ENCODE assay signal across 9 cellular contexts in genomic region chr12:56223571-56224101, GRCh38. TPM values are rescaled to one million over a fixed set of nuclear protein-coding genes. Genes with fewer than 3 reads are reported as not detected.
DNase-seq lines count a peak whose midpoint lies in the region; ATAC-seq, FAIRE-seq and TF ChIP-seq lines count a peak whose summit lies in the region.
"Had no signal": no experiment of that assay in that cellular context is flagged by ENCODE, and none has a peak within 500 bp of the region (broad histone marks: within the 10 kb centered on the region; RNA-seq: fewer than 3 reads in every experiment).

No MANE protein-coding gene starts in this region.

- no peak for FAIRE-seq in frontal cortex (lab: Jason Lieb, UNC)

- H3K27me3 Mint-ChIP-seq in activated T-cell treated with anti-CD3 and anti-CD28 coated beads, Interleukin-2, amount 50 U/mL, for 72 hours (ENCODE audit: low read depth): no peaks in the 10 kb centered on the region
- no peaks in the 10 kb centered on the region for H3K27me3 Mint-ChIP-seq in type B pancreatic cell

- peak overlapping the region; percentile 91 to 100 for H3K4me3 Mint-ChIP-seq in activated T-cell treated with anti-CD3 and anti-CD28 coated beads, Interleukin-2, amount 50 U/mL, for 72 hours
- H3K4me3 Mint-ChIP-seq in type B pancreatic cell: peak overlapping the region; percentile 88

- H3K4me1 ChIP-seq in ascending aorta: peaks cover 17 to 41% of the 10 kb centered on the region in 2 donors
- H3K4me1 ChIP-seq in lower lobe of right lung: peaks cover 43% of the 10 kb centered on the region

- no peaks in the 10 kb centered on the region for H3K9me3 Mint-ChIP-seq in activated T-cell treated with anti-CD3 and anti-CD28 coated beads, Interleukin-2, amount 50 U/mL, for 72 hours
- no peaks in the 10 kb centered on the region for H3K9me3 Mint-ChIP-seq in type B pancreatic cell

- H3K9me3 ChIP-seq in ascending aorta: no peaks in the 10 kb centered on the region
- H3K9me3 ChIP-seq in lower lobe of right lung: no peaks in the 10 kb centered on the region

- intact Hi-C loops in ascending aorta (cut with DNase I): loop anchor here (1.0 kb wide), 5 partner anchors 30 to 104 kb away; partner anchors contain the start of genes ANKRD52, CS and SMARCC2
- intact Hi-C loops in lower lobe of right lung (cut with DNase I): no loop called here

- H3K36me3 ChIP-seq in ascending aorta (peaks cover 0 to 14% of the 10 kb centered on the region in 2 donors), lower lobe of right lung (peaks cover 8% of the 10 kb centered on the region)

- H3K27ac ChIP-seq in ascending aorta: peak overlapping the region; percentile 98 to 100
- H3K27ac ChIP-seq in lower lobe of right lung: peak overlapping the region; percentile 96

- H3K4me1 Mint-ChIP-seq in activated T-cell treated with anti-CD3 and anti-CD28 coated beads, Interleukin-2, amount 50 U/mL, for 72 hours (ENCODE audit: low read depth): peaks cover 46% of the 10 kb centered on the region
- H3K4me1 Mint-ChIP-seq in type B pancreatic cell (ENCODE audit: unreplicated experiment): peaks cover 36% of the 10 kb centered on the region

- no peak for ATAC-seq in activated T-cell treated with anti-CD3 and anti-CD28 coated beads, Interleukin-2, amount 50 U/mL, for 72 hours (replicated peaks in 1 of 2)
- no peak for ATAC-seq in lower lobe of right lung

- H3K4me3 ChIP-seq in ascending aorta: peak overlapping the region; percentile 35 to 78
- peak overlapping the region; percentile 77 for H3K4me3 ChIP-seq in lower lobe of right lung

- no peak for TF ChIP-seq CTCF in ascending aorta (IDR thresholded peaks at IDR 0.05)
- TF ChIP-seq CTCF in lower lobe of right lung (IDR thresholded peaks at IDR 0.05): no peak
- TF ChIP-seq CTCF in type B pancreatic cell (conservative IDR thresholded peaks at IDR 0.05): no peak

- H3K27me3 ChIP-seq in ascending aorta (no peaks in the 10 kb centered on the region), lower lobe of right lung (ENCODE audit: low read depth) (no peaks in the 10 kb centered on the region)
- H3K27me3 ChIP-seq: foreskin keratinocyte had no signal

- no peak for DNase-seq in activated T-cell treated with anti-CD3 and anti-CD28 coated beads, Interleukin-2, amount 50 U/mL, for 72 hours
- DNase-seq in activated T-cell treated with anti-CD3 and anti-CD28 coated beads, Interleukin-2, amount 50 U/mL, for 48 hours: no peak
- no peak for DNase-seq in ascending aorta (ENCODE audit: low spot score in 2 of 2)
- no peak for DNase-seq in lower lobe of right lung
- no peak for DNase-seq in type B pancreatic cell (ENCODE audit: extremely low spot score, unreplicated experiment)
- DNase-seq in iPS-NIHi11 (ENCODE audit: low spot score): no peak
- DNase-seq in frontal cortex (ENCODE audit: low spot score in 2 of 2): no peak
- DNase-seq in NCI-H1105 (lab: John Stamatoyannopoulos, UW): no peak

- H3K36me3 Mint-ChIP-seq in activated T-cell treated with anti-CD3 and anti-CD28 coated beads, Interleukin-2, amount 50 U/mL, for 72 hours (ENCODE audit: insufficient read depth in 2 of 2): peaks cover 5 to 10% of the 10 kb centered on the region in 2 donors
- no peaks in the 10 kb centered on the region for H3K36me3 Mint-ChIP-seq in type B pancreatic cell

- H3K27ac Mint-ChIP-seq in activated T-cell treated with anti-CD3 and anti-CD28 coated beads, Interleukin-2, amount 50 U/mL, for 72 hours: peak overlapping the region; percentile 93
- H3K27ac Mint-ChIP-seq in type B pancreatic cell: peak overlapping the region; percentile 95

RNA-seq across cellular contexts. Expression of gene NABP2, which starts 0.5 kb away (rescaled TPM):
- total RNA-seq in activated T-cell treated with anti-CD3 and anti-CD28 coated beads, Interleukin-2, amount 50 U/mL, for 72 hours: 10 to 100 TPM; 61.8 to 72.7 TPM
- total RNA-seq in ascending aorta: 2.8 TPM
- 20.9 TPM for total RNA-seq in lower lobe of right lung
- total RNA-seq in type B pancreatic cell (ENCODE audit: low replicate concordance): 37.5 and 40.0 TPM in 2 replicates
- 26.9 TPM for total RNA-seq in frontal cortex

RNA-seq across cellular contexts. Expression of gene RNF41, which starts 1.9 kb away (rescaled TPM):
- 10 to 100 TPM; 35.4 to 40.2 TPM for total RNA-seq in activated T-cell treated with anti-CD3 and anti-CD28 coated beads, Interleukin-2, amount 50 U/mL, for 72 hours
- total RNA-seq in ascending aorta: 50.3 TPM
- total RNA-seq in lower lobe of right lung: 49.8 TPM
- 33.7 and 37.7 TPM in 2 replicates for total RNA-seq in type B pancreatic cell (ENCODE audit: low replicate concordance)
- 53.0 TPM for total RNA-seq in frontal cortex

RNA-seq across cellular contexts. Expression of gene SLC39A5, which starts 6.2 kb away (rescaled TPM):
- total RNA-seq in activated T-cell treated with anti-CD3 and anti-CD28 coated beads, Interleukin-2, amount 50 U/mL, for 72 hours: 1 to 10 TPM in 1 of 2 donors, under 1 TPM in 1; 0.44 to 1.1 TPM
- not detected for total RNA-seq in ascending aorta
- total RNA-seq in lower lobe of right lung: not detected
- 23.0 and 37.7 TPM in 2 replicates for total RNA-seq in type B pancreatic cell (ENCODE audit: low replicate concordance)
- total RNA-seq in frontal cortex: not detected

RNA-seq across cellular contexts. Expression of gene SMARCC2, which starts 34.4 kb away (rescaled TPM):
- 100 to 1,000 TPM in 1 of 2 donors, 10 to 100 TPM in 1; 99.7 to 104 TPM for total RNA-seq in activated T-cell treated with anti-CD3 and anti-CD28 coated beads, Interleukin-2, amount 50 U/mL, for 72 hours
- 53.9 TPM for total RNA-seq in ascending aorta
- 115 TPM for total RNA-seq in lower lobe of right lung
- total RNA-seq in type B pancreatic cell (ENCODE audit: low replicate concordance): 92.8 and 147 TPM in 2 replicates
- total RNA-seq in frontal cortex: 93.3 TPM

RNA-seq across cellular contexts. Expression of gene ANKRD52, which starts 34.5 kb away (rescaled TPM):
- 10 to 100 TPM; 46.7 to 50.7 TPM for total RNA-seq in activated T-cell treated with anti-CD3 and anti-CD28 coated beads, Interleukin-2, amount 50 U/mL, for 72 hours
- 17.5 TPM for total RNA-seq in ascending aorta
- total RNA-seq in lower lobe of right lung: 27.8 TPM
- 52.9 and 56.1 TPM in 2 replicates for total RNA-seq in type B pancreatic cell (ENCODE audit: low replicate concordance)
- total RNA-seq in frontal cortex: 10.2 TPM

Comparison
In these comparisons a context has a peak if more than half of its experiments do, and no peak if none do; other contexts are left out.
1. RNA of gene SLC39A5, which starts 6.2 kb away (total RNA-seq): 23.0 to 37.7 TPM in type B pancreatic cell; 0.44 to 1.1 TPM in activated T-cell treated with anti-CD3 and anti-CD28 coated beads, Interleukin-2, amount 50 U/mL, for 72 hours, not detected in lower lobe of right lung (single experiment), not detected in ascending aorta (single experiment) and not detected in frontal cortex (single experiment); every median in the first group is over 10 times any median in the second.